1 cellular context compared by ENCODE assay signal in the genomic region with DNA sequence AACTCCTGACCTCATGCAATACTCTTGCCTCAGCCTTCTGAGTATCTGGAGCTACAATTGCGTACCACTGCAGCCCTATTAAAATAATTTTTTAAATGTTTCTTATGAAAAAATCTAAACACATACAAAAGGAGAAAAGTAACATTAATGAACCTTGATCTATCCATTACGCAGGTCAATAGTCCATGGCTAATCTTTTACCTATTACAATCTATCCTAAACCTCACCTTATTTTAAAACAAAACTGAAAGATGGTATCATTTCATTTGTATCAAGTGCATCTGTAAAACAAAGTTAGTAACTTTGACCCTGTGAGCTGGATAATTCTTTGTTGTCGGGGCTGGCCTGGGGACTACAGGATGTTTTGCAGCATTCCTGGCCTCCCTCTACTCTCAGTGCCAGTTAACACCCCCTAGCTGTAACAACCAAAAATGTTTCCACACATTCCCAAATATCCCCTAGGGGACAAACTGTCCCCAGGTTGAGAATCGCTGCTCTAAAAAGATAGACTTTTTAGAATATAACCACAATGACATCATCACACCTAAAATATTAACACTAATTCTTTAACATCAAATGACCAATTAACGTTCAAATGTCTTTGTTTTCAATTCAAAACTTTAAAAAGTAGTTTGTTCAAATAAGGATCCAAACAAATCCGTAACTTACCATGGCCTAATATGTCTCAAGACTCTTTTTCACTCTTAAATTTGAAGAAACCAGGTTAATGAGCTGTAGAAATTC.
TF ChIP-seq lines count a peak whose summit lies in the region.

No MANE protein-coding gene starts in this region.

TF ChIP-seq in HCT116, 20 proteins besides CTCF, POLR2A, EP300 and RAD21 (continued from another document):
- TF ChIP-seq, protein P1, sequence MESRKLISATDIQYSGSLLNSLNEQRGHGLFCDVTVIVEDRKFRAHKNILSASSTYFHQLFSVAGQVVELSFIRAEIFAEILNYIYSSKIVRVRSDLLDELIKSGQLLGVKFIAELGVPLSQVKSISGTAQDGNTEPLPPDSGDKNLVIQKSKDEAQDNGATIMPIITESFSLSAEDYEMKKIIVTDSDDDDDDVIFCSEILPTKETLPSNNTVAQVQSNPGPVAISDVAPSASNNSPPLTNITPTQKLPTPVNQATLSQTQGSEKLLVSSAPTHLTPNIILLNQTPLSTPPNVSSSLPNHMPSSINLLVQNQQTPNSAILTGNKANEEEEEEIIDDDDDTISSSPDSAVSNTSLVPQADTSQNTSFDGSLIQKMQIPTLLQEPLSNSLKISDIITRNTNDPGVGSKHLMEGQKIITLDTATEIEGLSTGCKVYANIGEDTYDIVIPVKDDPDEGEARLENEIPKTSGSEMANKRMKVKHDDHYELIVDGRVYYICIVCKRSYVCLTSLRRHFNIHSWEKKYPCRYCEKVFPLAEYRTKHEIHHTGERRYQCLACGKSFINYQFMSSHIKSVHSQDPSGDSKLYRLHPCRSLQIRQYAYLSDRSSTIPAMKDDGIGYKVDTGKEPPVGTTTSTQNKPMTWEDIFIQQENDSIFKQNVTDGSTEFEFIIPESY (IDR thresholded peaks at IDR 0.05; ENCODE audit: extremely low read depth, insufficient replicate concordance, low read length) = no peak
- TF ChIP-seq, protein P2, sequence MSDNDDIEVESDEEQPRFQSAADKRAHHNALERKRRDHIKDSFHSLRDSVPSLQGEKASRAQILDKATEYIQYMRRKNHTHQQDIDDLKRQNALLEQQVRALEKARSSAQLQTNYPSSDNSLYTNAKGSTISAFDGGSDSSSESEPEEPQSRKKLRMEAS (IDR thresholded peaks at IDR 0.05) = no peak
- TF ChIP-seq, protein P3, sequence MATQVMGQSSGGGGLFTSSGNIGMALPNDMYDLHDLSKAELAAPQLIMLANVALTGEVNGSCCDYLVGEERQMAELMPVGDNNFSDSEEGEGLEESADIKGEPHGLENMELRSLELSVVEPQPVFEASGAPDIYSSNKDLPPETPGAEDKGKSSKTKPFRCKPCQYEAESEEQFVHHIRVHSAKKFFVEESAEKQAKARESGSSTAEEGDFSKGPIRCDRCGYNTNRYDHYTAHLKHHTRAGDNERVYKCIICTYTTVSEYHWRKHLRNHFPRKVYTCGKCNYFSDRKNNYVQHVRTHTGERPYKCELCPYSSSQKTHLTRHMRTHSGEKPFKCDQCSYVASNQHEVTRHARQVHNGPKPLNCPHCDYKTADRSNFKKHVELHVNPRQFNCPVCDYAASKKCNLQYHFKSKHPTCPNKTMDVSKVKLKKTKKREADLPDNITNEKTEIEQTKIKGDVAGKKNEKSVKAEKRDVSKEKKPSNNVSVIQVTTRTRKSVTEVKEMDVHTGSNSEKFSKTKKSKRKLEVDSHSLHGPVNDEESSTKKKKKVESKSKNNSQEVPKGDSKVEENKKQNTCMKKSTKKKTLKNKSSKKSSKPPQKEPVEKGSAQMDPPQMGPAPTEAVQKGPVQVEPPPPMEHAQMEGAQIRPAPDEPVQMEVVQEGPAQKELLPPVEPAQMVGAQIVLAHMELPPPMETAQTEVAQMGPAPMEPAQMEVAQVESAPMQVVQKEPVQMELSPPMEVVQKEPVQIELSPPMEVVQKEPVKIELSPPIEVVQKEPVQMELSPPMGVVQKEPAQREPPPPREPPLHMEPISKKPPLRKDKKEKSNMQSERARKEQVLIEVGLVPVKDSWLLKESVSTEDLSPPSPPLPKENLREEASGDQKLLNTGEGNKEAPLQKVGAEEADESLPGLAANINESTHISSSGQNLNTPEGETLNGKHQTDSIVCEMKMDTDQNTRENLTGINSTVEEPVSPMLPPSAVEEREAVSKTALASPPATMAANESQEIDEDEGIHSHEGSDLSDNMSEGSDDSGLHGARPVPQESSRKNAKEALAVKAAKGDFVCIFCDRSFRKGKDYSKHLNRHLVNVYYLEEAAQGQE (IDR thresholded peaks at IDR 0.05; ENCODE audit: low read depth) = no peak
- TF ChIP-seq, protein P4, sequence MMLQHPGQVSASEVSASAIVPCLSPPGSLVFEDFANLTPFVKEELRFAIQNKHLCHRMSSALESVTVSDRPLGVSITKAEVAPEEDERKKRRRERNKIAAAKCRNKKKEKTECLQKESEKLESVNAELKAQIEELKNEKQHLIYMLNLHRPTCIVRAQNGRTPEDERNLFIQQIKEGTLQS (IDR thresholded peaks at IDR 0.05) = no peak
- TF ChIP-seq ZFX (IDR thresholded peaks at IDR 0.05) (no peak), CEBPB (IDR thresholded peaks at IDR 0.05; ENCODE audit: low read depth) (no peak), CBX3 (IDR thresholded peaks at IDR 0.05; ENCODE audit: low read depth) (no peak), POLR2AphosphoS5 (IDR thresholded peaks at IDR 0.05; ENCODE audit: low read depth, low read length) (no peak), EGR1 (IDR thresholded peaks at IDR 0.05; ENCODE audit: low read depth) (no peak), ELF1 (IDR thresholded peaks at IDR 0.05; ENCODE audit: borderline replicate concordance, low read depth) (no peak)
TF ChIP-seq in HCT116: peak in this region for 0.
